Comparison of ENCODE assay signal across 11 cellular contexts in the genomic region with DNA sequence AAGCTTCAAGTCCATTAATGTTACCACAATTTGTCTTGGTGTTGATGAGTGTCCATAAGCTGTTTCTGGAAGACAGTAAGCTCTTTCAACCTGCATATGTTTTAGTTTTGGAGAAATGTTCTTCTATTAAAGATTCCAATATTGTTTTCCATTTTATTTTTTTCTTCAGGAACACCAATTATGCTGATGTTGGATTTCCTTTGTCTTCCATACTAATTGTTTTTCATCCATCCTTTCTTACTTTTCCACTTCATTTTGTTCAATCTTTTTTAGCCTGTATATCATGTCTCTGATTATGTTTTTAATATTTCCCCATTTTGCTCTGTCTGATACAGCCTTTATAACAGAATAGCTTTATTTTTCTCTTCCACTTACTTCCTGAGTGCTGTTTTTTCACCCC. TPM values are rescaled to one million over a fixed set of nuclear protein-coding genes. Genes with fewer than 3 reads are reported as not detected.
"Had no signal": no experiment of that assay in that cellular context is flagged by ENCODE, and none has a peak within 500 bp of the region (broad histone marks: within the 10 kb centered on the region; RNA-seq: fewer than 3 reads in every experiment).

No MANE protein-coding gene starts in this region.

- H3K9me3 ChIP-seq: HAP-1 had no signal

- H3K36me3 ChIP-seq: HAP-1 had no signal

- H3K4me1 ChIP-seq: HAP-1 had no signal

- H2AFZ ChIP-seq: GM23248 had no signal

- H3K4me2 ChIP-seq: KMS-11 had no signal

- DNase-seq: GM23248, GOT3, H7, IMR-90, KBM-7 had no signal

- H3K27ac ChIP-seq: GM23248, HL-60, KMS-11 had no signal

- H3K4me3 ChIP-seq: GM23248, HAP-1 had no signal

- H3K9ac ChIP-seq: GM23248, KMS-11 had no signal

- ATAC-seq: HCT116 had no signal

RNA-seq across cellular contexts. Expression of gene SLC13A3, which starts 21.9 kb away (rescaled TPM):
- total RNA-seq: H4, HT1080 had no signal
